Comparison of ENCODE assay signal across 10 cellular contexts in genomic region chr1:160726114-160726497, GRCh38. TPM values are rescaled to one million over a fixed set of nuclear protein-coding genes. Genes with fewer than 3 reads are reported as not detected.
DNase-seq lines count a peak whose midpoint lies in the region; ATAC-seq and TF ChIP-seq lines count a peak whose summit lies in the region.
"Had no signal": no experiment of that assay in that cellular context is flagged by ENCODE, and none has a peak within 500 bp of the region (broad histone marks: within the 10 kb centered on the region; RNA-seq: fewer than 3 reads in every experiment).

No MANE protein-coding gene starts in this region.

- POLR2A ChIA-PET in OCI-LY7 (lab: Charles Lee) = interaction anchor here (1.6 kb wide), 1 partner anchor 13 kb away, joined by 7 read pairs; no protein-coding TSS in a partner anchor

- H3K4me3 Mint-ChIP-seq in HFFc6 (no peak overlapping the region), immature natural killer cell (no peak overlapping the region)

- H3K4me1 Mint-ChIP-seq in HFFc6 (ENCODE audit: low read depth) (no peaks in the 10 kb centered on the region), immature natural killer cell (peaks cover 15 to 22% of the 10 kb centered on the region in 2 donors)

- H3K27ac ChIP-seq in OCI-LY7 (ENCODE audit: low read depth, low read length, poor library complexity, severe bottlenecking) = no peak overlapping the region
- H3K27ac ChIP-seq: parathyroid adenoma had no signal

- peaks cover 5% of the 10 kb centered on the region; the same call in 1 of the 2 replicates for H3K9me3 ChIP-seq in OCI-LY7 (ENCODE audit: low read length)

- CTCF ChIA-PET in OCI-LY7 (lab: Charles Lee; ENCODE audit: unreplicated experiment) = interaction anchor here (0.7 to 1.2 kb wide), 3 partner anchors 52 to 118 kb away, joined by 3 to 4 read pairs (median 3); no protein-coding TSS in a partner anchor

- TF ChIP-seq CTCF in GM13976 (IDR thresholded peaks at IDR 0.05; ENCODE audit: borderline replicate concordance, control extremely low read depth, extremely low read depth, insufficient read depth, missing control alignments) = no peak
- TF ChIP-seq CTCF in HFFc6 (IDR thresholded peaks at IDR 0.05) = no peak
- TF ChIP-seq CTCF in OCI-LY7 (conservative IDR thresholded peaks at IDR 0.05; ENCODE audit: low read length) = no peak

- no peaks in the 10 kb centered on the region for H4K20me1 ChIP-seq in OCI-LY7 (ENCODE audit: insufficient read depth, low read length)

- no peaks in the 10 kb centered on the region for H3K79me2 ChIP-seq in OCI-LY7 (ENCODE audit: insufficient read depth, low read depth, low read length)
- H3K79me2 ChIP-seq: parathyroid adenoma had no signal

- DNase-seq in GM13976 (ENCODE audit: low spot score) (peak; percentile 34), HFFc6 (peak; percentile 17), OCI-LY7 (ENCODE audit: low spot score) (no peak), iris pigment epithelial cell (ENCODE audit: low read depth) (peak; percentile 11), cerebellar cortex (ENCODE audit: low spot score) (no peak), immature natural killer cell (no peak)
- no peak for DNase-seq in stimulated activated CD4-positive, alpha-beta T cell treated with anti-CD3 and anti-CD28 coated beads, Interleukin-4, amount 100 ng/mL, for 1 hour

- H3K27me3 Mint-ChIP-seq in HFFc6 (ENCODE audit: insufficient read depth) (peaks cover 6% of the 10 kb centered on the region), immature natural killer cell (ENCODE audit: low read depth in 3 of 3) (no peaks in the 10 kb centered on the region)

- H3K27ac Mint-ChIP-seq in HFFc6 (no peak overlapping the region), immature natural killer cell (no peak overlapping the region)

- no peaks in the 10 kb centered on the region; the same call in 1 of the 2 replicates for H3K36me3 ChIP-seq in OCI-LY7 (ENCODE audit: insufficient read depth, low read length)

- no peak for ATAC-seq in GM21717 (IDR thresholded peaks at IDR 0.05; ENCODE audit: unreplicated experiment)

- intact Hi-C loops in OCI-LY7 (cut with micrococcal nuclease; ENCODE audit: unreplicated experiment) = loop anchor here (1.0 to 2.0 kb wide), 2 partner anchors 45 to 55 kb away; no protein-coding TSS in a partner anchor

- no peaks in the 10 kb centered on the region for H3K36me3 Mint-ChIP-seq in HFFc6 (ENCODE audit: low read depth)
- no peaks in the 10 kb centered on the region for H3K36me3 Mint-ChIP-seq in immature natural killer cell

- no peaks in the 10 kb centered on the region for H3K9me2 ChIP-seq in OCI-LY7 (ENCODE audit: insufficient read depth, low read length)

- in situ Hi-C loops in GM13976 (cut with MboI; ENCODE audit: low sequenced_read_pairs, unreplicated experiment) = loop anchor here (10.0 kb wide), 1 partner anchor 109 kb away; no protein-coding TSS in a partner anchor

- H3K9me3 Mint-ChIP-seq in HFFc6 (no peaks in the 10 kb centered on the region), immature natural killer cell (no peaks in the 10 kb centered on the region)

- BruUV-seq in OCI-LY7 (replicated peaks; lab: Mats Ljungman, UMichigan) = no TSS peak

- peak overlapping the region; percentile 82; the same call in 1 of the 2 replicates for H2AFZ ChIP-seq in OCI-LY7 (ENCODE audit: low read length)
- H2AFZ ChIP-seq: parathyroid adenoma had no signal

- peaks cover 17% of the 10 kb centered on the region for H3K4me1 ChIP-seq in OCI-LY7 (ENCODE audit: insufficient read depth, low read length, poor library complexity, severe bottlenecking)
- H3K4me1 ChIP-seq: parathyroid adenoma had no signal

- peak overlapping the region; percentile 31; the same call in 1 of the 2 replicates for H3K4me2 ChIP-seq in OCI-LY7 (ENCODE audit: low read length)

- H3K4me3 ChIP-seq in OCI-LY7 (ENCODE audit: low read depth, low read length, poor library complexity, severe bottlenecking) = no peak overlapping the region

RNA-seq across cellular contexts. Expression of gene SLAMF7, which starts 12.9 kb away (rescaled TPM):
- not detected for total RNA-seq in HFFc6 (2021; fragmentation: NEBNext Ultra II Directional; extraction: Animal tissue kit (Norgen Biotek cat#: 25700))
- not detected in 2 replicates for total RNA-seq in OCI-LY7 (2014; rRNA removed; shearing (Covaris generic))
- not detected in 2 replicates for total RNA-seq in OCI-LY7 (2022)
- 100 to 1,000 TPM; 316 to 379 (median 359) TPM for polyA plus RNA-seq in immature natural killer cell
- total RNA-seq: chondrocyte had no signal

RNA-seq across cellular contexts. Expression of gene CD48, which starts 14.5 kb away (rescaled TPM):
- total RNA-seq in HFFc6 (2021; fragmentation: NEBNext Ultra II Directional; extraction: Animal tissue kit (Norgen Biotek cat#: 25700)) = not detected
- total RNA-seq in OCI-LY7 (2014; rRNA removed; shearing (Covaris generic)) = 131 and 150 TPM in 2 replicates
- 131 and 149 TPM in 2 replicates for total RNA-seq in OCI-LY7 (2022)
- 100 to 1,000 TPM; 202 to 229 (median 205) TPM for polyA plus RNA-seq in immature natural killer cell
- total RNA-seq: chondrocyte had no signal

Comparison
In these comparisons a context has a peak if more than half of its experiments do, and no peak if none do; other contexts are left out.
1. DNase-seq: peak in GM13976 (single experiment), HFFc6 (single experiment) and iris pigment epithelial cell (single experiment); none in OCI-LY7 (single experiment), cerebellar cortex (single experiment), stimulated activated CD4-positive, alpha-beta T cell treated with anti-CD3 and anti-CD28 coated beads, Interleukin-4, amount 100 ng/mL, for 1 hour (single experiment) and immature natural killer cell (0 of 3).
2. RNA of gene CD48, which starts 14.5 kb away (total RNA-seq): 131 to 150 TPM in OCI-LY7; not detected in HFFc6; every median in the first group is over 100 times any median in the second.